Comparison of ENCODE assay signal across 27 cellular contexts in the genomic region with DNA sequence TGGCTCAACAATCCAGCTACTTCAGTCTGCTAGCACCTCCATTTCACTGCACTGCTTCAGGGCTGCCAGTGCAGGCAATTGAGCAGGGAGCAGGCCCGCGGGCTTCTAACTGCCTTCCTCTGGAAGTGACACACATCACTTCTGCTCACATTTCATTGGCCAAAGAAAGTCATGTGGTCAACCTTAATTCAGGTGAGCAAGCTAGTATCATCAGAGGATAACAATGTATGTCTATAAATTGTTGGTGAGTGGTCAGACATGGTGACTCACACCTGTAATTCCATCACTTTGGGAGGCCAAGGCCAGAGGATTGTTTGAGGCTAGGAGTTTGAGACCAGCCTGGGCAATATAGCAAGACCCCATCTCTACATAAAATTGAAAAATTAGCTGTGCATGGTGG. TPM values are rescaled to one million over a fixed set of nuclear protein-coding genes. Genes with fewer than 3 reads are reported as not detected.
"Had no signal": no experiment of that assay in that cellular context is flagged by ENCODE, and none has a peak within 500 bp of the region (broad histone marks: within the 10 kb centered on the region; RNA-seq: fewer than 3 reads in every experiment).

No MANE protein-coding gene starts in this region.

- H3K27ac ChIP-seq: breast epithelium, PC-9, SJSA1 had no signal

- H3K27me3 ChIP-seq: SJSA1 had no signal

- ATAC-seq: activated CD8-positive, alpha-beta memory T cell treated with anti-CD3 and anti-CD28 coated beads, Interleukin-2, amount 10 ng/mL, durations not matched to agents 7 days and 5 days; SK-N-SH treated with all-trans-retinoic acid at 6 μM for 48 hours; WTC11 had no signal

- H3K36me3 ChIP-seq: breast epithelium, MG63, SJSA1 had no signal

- H2AFZ ChIP-seq: PC-9 had no signal

- DNase-seq: activated CD4-positive, alpha-beta T cell treated with anti-CD3 and anti-CD28 coated beads for 1 hour; activated CD4-positive, alpha-beta T cell treated with anti-CD3 and anti-CD28 coated beads, Interleukin-2, amount 10 ng/mL, durations not matched to agents 24 days and 14 days; activated CD4-positive, alpha-beta T cell treated with anti-CD3 and anti-CD28 coated beads, Interleukin-2, amount 50 U/mL, for 48 hours; activated CD8-positive, alpha-beta memory T cell treated with anti-CD3 and anti-CD28 coated beads, Interleukin-2, amount 10 ng/mL, durations not matched to agents 7 days and 5 days; activated effector memory CD4-positive, alpha-beta T cell treated with Interleukin-2 at 50 U/mL for 16 hours; activated naive CD4-positive, alpha-beta T cell; activated T-cell treated with anti-CD3 and anti-CD28 coated beads, Interleukin-2, amount 50 U/mL, for 24 hours; central memory CD4-positive, alpha-beta T cell; KBM-7; MG63; NCI-H1105; NCI-H1436; NCI-H1694 treated with DMSO at 0.1 percent for 48 hours; NCI-H2029 treated with DMSO at 0.1 percent for 48 hours; NCI-H510A treated with DMSO at 0.1 percent for 48 hours; NCI-H69; RPMI8226; SHP77; SW 1271 had no signal

- H3K4me3 ChIP-seq: breast epithelium, MG63, PC-9, SJSA1 had no signal

- H3K9me3 ChIP-seq: breast epithelium, MG63, SJSA1 had no signal

- H3K4me2 ChIP-seq: PC-9 had no signal

- H3K4me1 ChIP-seq: breast epithelium, SJSA1 had no signal

RNA-seq across cellular contexts. Expression of a gene that starts 22.3 kb away (rescaled TPM):
- total RNA-seq: activated CD4-positive, alpha-beta T cell treated with anti-CD3 and anti-CD28 coated beads, Interleukin-2, amount 10 ng/mL, durations not matched to agents 24 days and 14 days; activated CD8-positive, alpha-beta memory T cell treated with anti-CD3 and anti-CD28 coated beads, Interleukin-2, amount 10 ng/mL, durations not matched to agents 7 days and 5 days; activated T-helper 1 cell treated with anti-CD3 and anti-CD28 coated beads, Interleukin-12 subunit alpha, Interleukin-12 subunit beta, Interleukin-2, Interleukin-4 antibody, amounts not matched to agents 30 ng/mL and 10 ng/mL and 1 ng/mL, durations not matched to agents 14 hours and 24 hours and 36 hours; aorta; LHCN-M2; PC-9; SJSA1 had no signal
